In genomic region chr17:67994827-67995567, GRCh38 we compare ENCODE assay signal across 1 cellular context.
A peak's percentile ranks its signal among the peaks of the same experiment; 100 is the strongest.
TF ChIP-seq lines count a peak whose summit lies in the region.

No MANE protein-coding gene starts in this region.

TF ChIP-seq in HEK293, 187 proteins besides CTCF, POLR2A, EP300 and RAD21 (continued from another document and continues in another):
- TF ChIP-seq ZNF518A (tag by site-specific recombination; conservative IDR thresholded peaks at IDR 0.05; ENCODE audit: low read depth) = 0 out of 2 replicates have a peak, but pooled peaks have one; percentile 26
- TF ChIP-seq ZBTB6 (tag by site-specific recombination; IDR thresholded peaks at IDR 0.05) = no peak
- TF ChIP-seq ZBTB11 (tag by site-specific recombination; conservative IDR thresholded peaks at IDR 0.05; ENCODE audit: low read depth) = no peak
- TF ChIP-seq SCRT1 (tag by site-specific recombination; IDR thresholded peaks at IDR 0.05; ENCODE audit: borderline replicate concordance) = peak; percentile 53; the same call in 1 of the 2 replicates
- no peak for TF ChIP-seq ZNF239 (tag by site-specific recombination; IDR thresholded peaks at IDR 0.05)
- no peak for TF ChIP-seq ZNF561 (tag by site-specific recombination; IDR thresholded peaks at IDR 0.05; ENCODE audit: borderline replicate concordance)
- peak; percentile 25; the same call in 1 of the 2 replicates for TF ChIP-seq TRIM28 (IDR thresholded peaks at IDR 0.05; ENCODE audit: borderline replicate concordance, low read length)
- no peak for TF ChIP-seq ZNF664 (tag by site-specific recombination; IDR thresholded peaks at IDR 0.05)
- no peak for TF ChIP-seq GLI2 (tag by site-specific recombination; IDR thresholded peaks at IDR 0.05; ENCODE audit: borderline replicate concordance, low read depth)
- no peak for TF ChIP-seq HOXA7 (CRISPR knock-in tag; IDR thresholded peaks at IDR 0.05; ENCODE audit: borderline replicate concordance)
- TF ChIP-seq ZNF639 (tag by site-specific recombination; IDR thresholded peaks at IDR 0.05) = peak; percentile 50; the same call in 1 of the 2 replicates
- no peak for TF ChIP-seq SP2 (tag by site-specific recombination; IDR thresholded peaks at IDR 0.05)
- TF ChIP-seq PRDM2 (tag by site-specific recombination; IDR thresholded peaks at IDR 0.05; ENCODE audit: borderline replicate concordance) = no peak
- TF ChIP-seq ZNF677 (tag by site-specific recombination; IDR thresholded peaks at IDR 0.05) = no peak
- TF ChIP-seq ZNF792 (tag by site-specific recombination; IDR thresholded peaks at IDR 0.05) = no peak
- TF ChIP-seq OVOL3 (tag by site-specific recombination; IDR thresholded peaks at IDR 0.05) = 0 out of 2 replicates have a peak, but pooled peaks have one; percentile 20
- no peak for TF ChIP-seq ZBTB48 (tag by site-specific recombination; IDR thresholded peaks at IDR 0.05)
- TF ChIP-seq ZNF155 (tag by site-specific recombination; IDR thresholded peaks at IDR 0.05) = no peak
- no peak for TF ChIP-seq ZNF292 (tag by site-specific recombination; IDR thresholded peaks at IDR 0.05; ENCODE audit: borderline replicate concordance, low read depth)
- TF ChIP-seq PRDM10 (tag by site-specific recombination; IDR thresholded peaks at IDR 0.05) = peak; percentile 89
- no peak for TF ChIP-seq ZNF768 (tag by site-specific recombination; IDR thresholded peaks at IDR 0.05)
- no peak for TF ChIP-seq ZNF341 (tag by site-specific recombination; IDR thresholded peaks at IDR 0.05; ENCODE audit: low read depth)
- peak; percentile 43; the same call in 1 of the 2 replicates for TF ChIP-seq KLF10 (tag by site-specific recombination; IDR thresholded peaks at IDR 0.05)
- no peak for TF ChIP-seq ZNF157 (tag by site-specific recombination; IDR thresholded peaks at IDR 0.05)
- no peak for TF ChIP-seq ZNF19 (tag by site-specific recombination; IDR thresholded peaks at IDR 0.05; ENCODE audit: low read depth)
- TF ChIP-seq ZNF423 (tag by site-specific recombination; IDR thresholded peaks at IDR 0.05) = no peak
- no peak; the same call in 1 of the 2 replicates for TF ChIP-seq ZXDB (tag by site-specific recombination; IDR thresholded peaks at IDR 0.05)
- no peak for TF ChIP-seq ZNF645 (tag by site-specific recombination; IDR thresholded peaks at IDR 0.05)
- TF ChIP-seq ATF2 (tag by site-specific recombination; IDR thresholded peaks at IDR 0.05; ENCODE audit: low read depth) = 0 out of 2 replicates have a peak, but pooled peaks have one; percentile 16
- no peak for TF ChIP-seq ZNF529 (tag by site-specific recombination; IDR thresholded peaks at IDR 0.05; ENCODE audit: insufficient replicate concordance)
- no peak for TF ChIP-seq ZNF140 (tag by site-specific recombination; IDR thresholded peaks at IDR 0.05)
- TF ChIP-seq IKZF3 (tag by site-specific recombination; IDR thresholded peaks at IDR 0.05) = peak; percentile 76
